Comparison of ENCODE assay signal across 1 cellular context in the genomic region with DNA sequence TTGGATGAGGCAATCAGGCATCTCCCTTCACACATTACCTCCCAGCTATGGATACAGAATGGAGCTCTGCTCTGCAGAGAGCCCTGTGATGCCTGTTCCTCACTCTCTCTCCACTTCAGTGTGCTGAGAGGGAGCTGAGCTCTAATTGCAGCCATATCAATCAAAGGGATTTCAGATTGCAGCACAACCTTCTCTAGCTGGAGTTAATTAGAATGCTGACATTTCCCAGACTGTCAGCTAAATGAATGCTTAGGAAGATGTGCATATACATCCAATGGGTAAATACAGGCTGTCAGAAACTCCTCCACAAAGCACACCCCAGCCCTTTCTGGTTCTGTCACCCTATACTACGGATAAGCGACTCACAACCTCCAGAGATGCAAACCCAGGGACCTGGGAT.
TF ChIP-seq lines count a peak whose summit lies in the region.

No MANE protein-coding gene starts in this region.

TF ChIP-seq in SK-N-SH, 30 proteins besides CTCF, POLR2A, EP300 and RAD21 (continued from another document):
- TF ChIP-seq, protein P1, sequence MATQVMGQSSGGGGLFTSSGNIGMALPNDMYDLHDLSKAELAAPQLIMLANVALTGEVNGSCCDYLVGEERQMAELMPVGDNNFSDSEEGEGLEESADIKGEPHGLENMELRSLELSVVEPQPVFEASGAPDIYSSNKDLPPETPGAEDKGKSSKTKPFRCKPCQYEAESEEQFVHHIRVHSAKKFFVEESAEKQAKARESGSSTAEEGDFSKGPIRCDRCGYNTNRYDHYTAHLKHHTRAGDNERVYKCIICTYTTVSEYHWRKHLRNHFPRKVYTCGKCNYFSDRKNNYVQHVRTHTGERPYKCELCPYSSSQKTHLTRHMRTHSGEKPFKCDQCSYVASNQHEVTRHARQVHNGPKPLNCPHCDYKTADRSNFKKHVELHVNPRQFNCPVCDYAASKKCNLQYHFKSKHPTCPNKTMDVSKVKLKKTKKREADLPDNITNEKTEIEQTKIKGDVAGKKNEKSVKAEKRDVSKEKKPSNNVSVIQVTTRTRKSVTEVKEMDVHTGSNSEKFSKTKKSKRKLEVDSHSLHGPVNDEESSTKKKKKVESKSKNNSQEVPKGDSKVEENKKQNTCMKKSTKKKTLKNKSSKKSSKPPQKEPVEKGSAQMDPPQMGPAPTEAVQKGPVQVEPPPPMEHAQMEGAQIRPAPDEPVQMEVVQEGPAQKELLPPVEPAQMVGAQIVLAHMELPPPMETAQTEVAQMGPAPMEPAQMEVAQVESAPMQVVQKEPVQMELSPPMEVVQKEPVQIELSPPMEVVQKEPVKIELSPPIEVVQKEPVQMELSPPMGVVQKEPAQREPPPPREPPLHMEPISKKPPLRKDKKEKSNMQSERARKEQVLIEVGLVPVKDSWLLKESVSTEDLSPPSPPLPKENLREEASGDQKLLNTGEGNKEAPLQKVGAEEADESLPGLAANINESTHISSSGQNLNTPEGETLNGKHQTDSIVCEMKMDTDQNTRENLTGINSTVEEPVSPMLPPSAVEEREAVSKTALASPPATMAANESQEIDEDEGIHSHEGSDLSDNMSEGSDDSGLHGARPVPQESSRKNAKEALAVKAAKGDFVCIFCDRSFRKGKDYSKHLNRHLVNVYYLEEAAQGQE (IDR thresholded peaks at IDR 0.05; ENCODE audit: low read depth, low read length), result no peak
- TF ChIP-seq, protein P2, sequence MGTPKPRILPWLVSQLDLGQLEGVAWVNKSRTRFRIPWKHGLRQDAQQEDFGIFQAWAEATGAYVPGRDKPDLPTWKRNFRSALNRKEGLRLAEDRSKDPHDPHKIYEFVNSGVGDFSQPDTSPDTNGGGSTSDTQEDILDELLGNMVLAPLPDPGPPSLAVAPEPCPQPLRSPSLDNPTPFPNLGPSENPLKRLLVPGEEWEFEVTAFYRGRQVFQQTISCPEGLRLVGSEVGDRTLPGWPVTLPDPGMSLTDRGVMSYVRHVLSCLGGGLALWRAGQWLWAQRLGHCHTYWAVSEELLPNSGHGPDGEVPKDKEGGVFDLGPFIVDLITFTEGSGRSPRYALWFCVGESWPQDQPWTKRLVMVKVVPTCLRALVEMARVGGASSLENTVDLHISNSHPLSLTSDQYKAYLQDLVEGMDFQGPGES (IDR thresholded peaks at IDR 0.05; ENCODE audit: low read depth, low read length), result no peak
- peak; percentile 73 for TF ChIP-seq RCOR1 (IDR thresholded peaks at IDR 0.05; ENCODE audit: low read length)
- TF ChIP-seq POLR2AphosphoS5 (IDR thresholded peaks at IDR 0.05; ENCODE audit: low read depth, low read length), result no peak
- TF ChIP-seq, protein P3, sequence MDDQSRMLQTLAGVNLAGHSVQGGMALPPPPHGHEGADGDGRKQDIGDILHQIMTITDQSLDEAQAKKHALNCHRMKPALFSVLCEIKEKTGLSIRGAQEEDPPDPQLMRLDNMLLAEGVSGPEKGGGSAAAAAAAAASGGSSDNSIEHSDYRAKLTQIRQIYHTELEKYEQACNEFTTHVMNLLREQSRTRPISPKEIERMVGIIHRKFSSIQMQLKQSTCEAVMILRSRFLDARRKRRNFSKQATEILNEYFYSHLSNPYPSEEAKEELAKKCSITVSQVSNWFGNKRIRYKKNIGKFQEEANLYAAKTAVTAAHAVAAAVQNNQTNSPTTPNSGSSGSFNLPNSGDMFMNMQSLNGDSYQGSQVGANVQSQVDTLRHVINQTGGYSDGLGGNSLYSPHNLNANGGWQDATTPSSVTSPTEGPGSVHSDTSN (IDR thresholded peaks at IDR 0.05), result no peak
- no peak for TF ChIP-seq FOXM1 (IDR thresholded peaks at IDR 0.05; ENCODE audit: low read depth)
- peak; percentile 23; the same call in 1 of the 2 replicates for TF ChIP-seq SMC3 (IDR thresholded peaks at IDR 0.05; ENCODE audit: low read depth, low read length)
- no peak for TF ChIP-seq SIN3A (IDR thresholded peaks at IDR 0.05; ENCODE audit: borderline replicate concordance, low read depth, low read length)
- TF ChIP-seq ELF1 (IDR thresholded peaks at IDR 0.05), result no peak
- no peak for TF ChIP-seq NRF1 (IDR thresholded peaks at IDR 0.05; ENCODE audit: low read depth, low read length)
- peak; percentile 69; the same call in 1 of the 2 replicates for TF ChIP-seq RFX5 (IDR thresholded peaks at IDR 0.05; ENCODE audit: low read length)
- TF ChIP-seq FOXJ3 (CRISPR knock-in tag; IDR thresholded peaks at IDR 0.05), result peak; percentile 95
TF ChIP-seq in SK-N-SH: peak in this region for 8.
